Comparison of ENCODE assay signal across 9 cellular contexts in genomic region chr6:109092074-109092473, GRCh38. TPM values are rescaled to one million over a fixed set of nuclear protein-coding genes. Genes with fewer than 3 reads are reported as not detected.
DNase-seq lines count a peak whose midpoint lies in the region; ATAC-seq and TF ChIP-seq lines count a peak whose summit lies in the region.
"Had no signal": no experiment of that assay in that cellular context is flagged by ENCODE, and none has a peak within 500 bp of the region (broad histone marks: within the 10 kb centered on the region; RNA-seq: fewer than 3 reads in every experiment).

No MANE protein-coding gene starts in this region.

- no peaks in the 10 kb centered on the region for H3K27me3 ChIP-seq in GM23338 (ENCODE audit: insufficient read depth)
- H3K27me3 ChIP-seq in gastrocnemius medialis = no peaks in the 10 kb centered on the region

- ATAC-seq in GM23338 (no peak), WTC11 (no peak), gastrocnemius medialis (no peak), GM21367 (IDR thresholded peaks at IDR 0.05; ENCODE audit: unreplicated experiment) (no peak), HG02798 (IDR thresholded peaks at IDR 0.05; ENCODE audit: poor library complexity, unreplicated experiment) (no peak)

- peak overlapping the region; percentile 92; the same call in 1 of the 2 replicates for H3K4me3 ChIP-seq in GM23338
- H3K4me3 ChIP-seq in fibroblast of villous mesenchyme (ENCODE audit: low read depth, low read length) = peak overlapping the region; percentile 91
- H3K4me3 ChIP-seq in gastrocnemius medialis = peak overlapping the region; percentile 67 to 90 (median 82)

- H3K36me3 Mint-ChIP-seq in GM23338 (ENCODE audit: low read depth) = no peaks in the 10 kb centered on the region
- H3K36me3 Mint-ChIP-seq in WTC11 = no peaks in the 10 kb centered on the region

- no peak for TF ChIP-seq CTCF in GM23338 (conservative IDR thresholded peaks at IDR 0.05; ENCODE audit: low read depth in 2 of 2)
- no peak for TF ChIP-seq CTCF in WTC11 (IDR thresholded peaks at IDR 0.05)
- TF ChIP-seq CTCF in fibroblast of villous mesenchyme (IDR thresholded peaks at IDR 0.05; ENCODE audit: insufficient read depth, low read depth, low read length) = no peak
- TF ChIP-seq CTCF in gastrocnemius medialis (IDR thresholded peaks at IDR 0.05 in 4 of 5, conservative IDR thresholded peaks at IDR 0.05 in 1 of 5) = no peak

- H3K27ac ChIP-seq in GM23338 (ENCODE audit: low read depth) (no peak overlapping the region), gastrocnemius medialis (peak overlapping the region; percentile 93 to 98 (median 96))

- H3K4me1 Mint-ChIP-seq in GM23338 (peaks cover 32% of the 10 kb centered on the region), WTC11 (peaks cover 38% of the 10 kb centered on the region)

- H3K4me3 Mint-ChIP-seq in GM23338 (0 out of 3 replicates have a peak overlapping the region, but pooled peaks have one; percentile 47), WTC11 (peak overlapping the region; percentile 21; the same call in 1 of the 2 replicates)

- in situ Hi-C loops in gastrocnemius medialis (cut with MboI; ENCODE audit: low sequenced_read_pairs in 4 of 4) = loop anchor here in 2 of 4 donors (10.0 to 25.0 kb wide), 2 partner anchors 293 to 430 kb away; partner anchors contain the start of gene CD164 (in 2 of the 2)

- no peak for TF ChIP-seq POLR2A in gastrocnemius medialis (IDR thresholded peaks at IDR 0.05)

- 0 out of 2 replicates have a peak overlapping the region, but pooled peaks have one; percentile 91 for H3K4me2 ChIP-seq in GM23338

- intact Hi-C loops in gastrocnemius medialis (cut with DNase I; ENCODE audit: low total_unique reads) = loop anchor here (5.0 to 10.0 kb wide), 5 partner anchors 220 to 1417 kb away; partner anchors contain the start of genes OSTM1 and SNX3

- H2AFZ ChIP-seq in GM23338 = no peak overlapping the region

- CTCF ChIA-PET in WTC11 (lab: Charles Lee) = no interaction called here

- H3K9me2 ChIP-seq in GM23338 (ENCODE audit: insufficient read depth) = no peaks in the 10 kb centered on the region

- H3K9me3 ChIP-seq in gastrocnemius medialis = no peaks in the 10 kb centered on the region

- H3K27me3 Mint-ChIP-seq in GM23338 (ENCODE audit: insufficient read depth, low read depth, poor library complexity) (peaks cover 4% of the 10 kb centered on the region), WTC11 (ENCODE audit: low read depth) (no peaks in the 10 kb centered on the region)

- H3K36me3 ChIP-seq in GM23338 (ENCODE audit: insufficient read depth) (no peaks in the 10 kb centered on the region), gastrocnemius medialis (peaks cover 0 to under 1% of the 10 kb centered on the region in 2 donors)

- DNase-seq in GM23338 (ENCODE audit: low spot score) (no peak), WTC11 (ENCODE audit: low spot score) (no peak), fibroblast of villous mesenchyme (ENCODE audit: low read depth) (no peak), gastrocnemius medialis (no peak), HuH-7.5 (ENCODE audit: low spot score) (no peak), SIG-M5 treated with dmso at 0.1 percent for 504 hours (lab: John Stamatoyannopoulos, UW; ENCODE audit: unreplicated experiment) (no peak)
- DNase-seq: activated effector memory CD4-positive, alpha-beta T cell treated with Interleukin-2 at 50 U/mL for 16 hours had no signal

- no peaks in the 10 kb centered on the region for H4K20me1 ChIP-seq in GM23338 (replicated peaks; ENCODE audit: insufficient read depth)

- peaks cover 20% of the 10 kb centered on the region for H3K4me1 ChIP-seq in GM23338 (ENCODE audit: insufficient read depth)
- peaks cover 34 to 68% of the 10 kb centered on the region in 2 donors for H3K4me1 ChIP-seq in gastrocnemius medialis

- H3K9me3 Mint-ChIP-seq in GM23338 (no peaks in the 10 kb centered on the region), WTC11 (no peaks in the 10 kb centered on the region)

- 0 out of 2 replicates have a peak, but pooled peaks cover 3% of the 10 kb centered on the region for H3F3A ChIP-seq in GM23338 (replicated peaks; ENCODE audit: low read depth)

- H3K27ac Mint-ChIP-seq in GM23338 (no peak overlapping the region), WTC11 (no peak overlapping the region)

- POLR2A ChIA-PET in WTC11 (lab: Charles Lee) = no interaction called here

- peaks cover 19% of the 10 kb centered on the region for H3K79me2 ChIP-seq in GM23338 (replicated peaks; ENCODE audit: insufficient read depth)

TF ChIP-seq in GM23338, 12 proteins besides CTCF, POLR2A, EP300 and RAD21 (continues in another document):
- no peak for TF ChIP-seq EZH2phosphoT487 (IDR thresholded peaks at IDR 0.05; ENCODE audit: unreplicated experiment)
- TF ChIP-seq ETS1 (IDR thresholded peaks at IDR 0.05) = no peak
- no peak for TF ChIP-seq STAT1 (IDR thresholded peaks at IDR 0.05; ENCODE audit: unreplicated experiment)
- no peak for TF ChIP-seq NANOG (IDR thresholded peaks at IDR 0.05; ENCODE audit: borderline replicate concordance)
- no peak for TF ChIP-seq CREB1 (CRISPR knock-in tag; IDR thresholded peaks at IDR 0.05; ENCODE audit: low read depth)
- TF ChIP-seq ZNF331 (CRISPR knock-in tag; IDR thresholded peaks at IDR 0.05; ENCODE audit: low read depth) = no peak
- no peak for TF ChIP-seq POLR2AphosphoS5 (IDR thresholded peaks at IDR 0.05; ENCODE audit: low read depth)
- TF ChIP-seq ZNF114 (CRISPR knock-in tag; IDR thresholded peaks at IDR 0.05) = no peak
- no peak for TF ChIP-seq EZH2 (IDR thresholded peaks at IDR 0.05; ENCODE audit: low read depth, unreplicated experiment)

TF ChIP-seq in WTC11, 78 proteins besides CTCF, POLR2A, EP300 and RAD21 (continues in another document):
- no peak for TF ChIP-seq ELF4 (CRISPR knock-in tag; IDR thresholded peaks at IDR 0.05; ENCODE audit: low read depth)
- TF ChIP-seq ATF2 (CRISPR knock-in tag; IDR thresholded peaks at IDR 0.05; ENCODE audit: borderline replicate concordance, low read depth) = no peak
- no peak for TF ChIP-seq ATF1 (CRISPR knock-in tag; IDR thresholded peaks at IDR 0.05)
- TF ChIP-seq FOXP1 (CRISPR knock-in tag; IDR thresholded peaks at IDR 0.05; ENCODE audit: borderline replicate concordance) = no peak
- no peak for TF ChIP-seq ZNF317 (CRISPR knock-in tag; IDR thresholded peaks at IDR 0.05; ENCODE audit: borderline replicate concordance, low read depth)
- TF ChIP-seq E2F1 (CRISPR knock-in tag; IDR thresholded peaks at IDR 0.05) = no peak

RNA-seq across cellular contexts. Expression of gene SESN1, which starts 2.6 kb away (rescaled TPM):
- total RNA-seq in GM23338 (2014; rRNA removed; shearing (Covaris generic)) = 36.2 and 36.4 TPM in 2 replicates
- 19.8 and 26.2 TPM in 2 replicates for polyA plus RNA-seq in GM23338 (2016; fragmentation: Nextera tagmentation; extraction: Ambion mirVana)
- 22.2 to 30.2 TPM (median 22.5 TPM) in 3 replicates for total RNA-seq in WTC11 (2021)
- 12.6 and 29.4 TPM in 2 replicates for total RNA-seq in fibroblast of villous mesenchyme
- total RNA-seq in gastrocnemius medialis = 100 to 1,000 TPM in 3 of 4 donors, 10 to 100 TPM in 1; 73.3 to 253 (median 128) TPM

RNA-seq across cellular contexts. Expression of gene CEP57L1, which starts 3.2 kb away (rescaled TPM):
- 11.3 and 17.1 TPM in 2 replicates for total RNA-seq in GM23338 (2014; rRNA removed; shearing (Covaris generic))
- 18.7 and 20.2 TPM in 2 replicates for polyA plus RNA-seq in GM23338 (2016; fragmentation: Nextera tagmentation; extraction: Ambion mirVana)
- 12.2 to 13.3 TPM (median 13.1 TPM) in 3 replicates for total RNA-seq in WTC11 (2021)
- total RNA-seq in fibroblast of villous mesenchyme = 29.0 and 43.6 TPM in 2 replicates
- 10 to 100 TPM; 10.3 to 29.7 (median 17.5) TPM for total RNA-seq in gastrocnemius medialis
